11 cellular contexts compared by ENCODE assay signal in genomic region chr1:247365023-247365422, GRCh38. TPM values are rescaled to one million over a fixed set of nuclear protein-coding genes. Genes with fewer than 3 reads are reported as not detected.
"Had no signal": no experiment of that assay in that cellular context is flagged by ENCODE, and none has a peak within 500 bp of the region (broad histone marks: within the 10 kb centered on the region; RNA-seq: fewer than 3 reads in every experiment).

No MANE protein-coding gene starts in this region.

- H3K4me3 Mint-ChIP-seq: H9, HFFc6 had no signal

- H2AFZ ChIP-seq: GM23248 had no signal

- H3K4me2 ChIP-seq: KMS-11 had no signal

- DNase-seq: GM23248, GOT3, H9, HFFc6, IMR-90, Karpas-422, KBM-7 had no signal

- H3K4me3 ChIP-seq: GM23248 had no signal

- H3K27ac ChIP-seq: GM23248, KMS-11 had no signal

- H3K9ac ChIP-seq: GM23248, KMS-11 had no signal

- ATAC-seq: HCT116 had no signal

- H3K27ac Mint-ChIP-seq: H9, HFFc6 had no signal

- FAIRE-seq: H54, HTR-8/SVneo had no signal

RNA-seq across cellular contexts. Expression of gene NLRP3, which starts 51.0 kb away (rescaled TPM):
- total RNA-seq: H9 had no signal
- polyA plus RNA-seq: IMR-90 had no signal
